Comparison of ENCODE assay signal across 17 cellular contexts in the genomic region with DNA sequence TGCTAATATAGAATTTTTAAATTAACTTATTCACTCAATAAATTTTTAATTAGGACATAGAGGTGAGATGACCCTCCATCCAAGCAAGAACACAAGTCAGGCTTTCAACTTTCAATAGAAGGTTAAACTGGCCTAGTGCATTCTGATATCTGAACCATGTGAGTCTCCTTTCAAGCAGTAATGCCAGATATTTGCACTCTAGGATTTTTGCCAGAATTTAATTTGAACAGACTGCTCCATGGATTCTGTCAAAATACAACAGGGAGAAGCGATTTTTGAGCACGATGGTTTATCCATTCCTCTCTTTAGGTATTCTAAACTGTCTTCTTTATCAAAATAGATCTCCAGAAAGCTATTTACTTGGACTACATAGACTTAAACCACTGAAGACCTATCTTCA.
A peak's percentile ranks its signal among the peaks of the same experiment; 100 is the strongest.
DNase-seq lines count a peak whose midpoint lies in the region; ATAC-seq and TF ChIP-seq lines count a peak whose summit lies in the region.
"Had no signal": no experiment of that assay in that cellular context is flagged by ENCODE, and none has a peak within 500 bp of the region (broad histone marks: within the 10 kb centered on the region; RNA-seq: fewer than 3 reads in every experiment).

No MANE protein-coding gene starts in this region.

- CTCF ChIA-PET in Calu3 (lab: Charles Lee), result interaction anchor here (0.5 kb wide), 1 partner anchor 876 kb away, joined by 3 read pairs; no protein-coding TSS in a partner anchor

- peak; percentile 77 for DNase-seq in EH (ENCODE audit: low read depth)
- peak; percentile 83 for DNase-seq in NCI-H1694 treated with DMSO at 0.1 percent for 48 hours (lab: John Stamatoyannopoulos, UW)
- DNase-seq in choroid plexus epithelial cell (ENCODE audit: low read depth), result peak; percentile 40
- no peak for DNase-seq in Calu3
- DNase-seq in Ammon's horn (ENCODE audit: low spot score), result no peak
- DNase-seq in KBM-7, result no peak
- DNase-seq: activated B cell treated with CpG ODN at 0.5 μM for 24 hours; activated CD8-positive, alpha-beta memory T cell treated with anti-CD3 and anti-CD28 coated beads for 24 hours; DMS53; mesendoderm; occipital lobe; stimulated activated CD4-positive, alpha-beta T cell treated with anti-CD3 and anti-CD28 coated beads, Interleukin-2, amount 100 ng/mL, for 48 hours had no signal

- H3K36me3 Mint-ChIP-seq in Calu3 (ENCODE audit: insufficient read depth, unreplicated experiment), result no peaks in the 10 kb centered on the region

- no peak overlapping the region for H3K4me3 Mint-ChIP-seq in Calu3 (ENCODE audit: low read depth, unreplicated experiment)
- H3K4me3 Mint-ChIP-seq: activated B cell treated with CpG ODN at 0.5 μM for 24 hours; activated T-helper 1 cell treated with anti-CD3 and anti-CD28 coated beads, Interleukin-12 subunit alpha, Interleukin-12 subunit beta, Interleukin-2, Interleukin-4 antibody, amounts not matched to agents 30 ng/mL and 10 ng/mL and 1 ng/mL, durations not matched to agents 14 hours and 24 hours and 36 hours; central memory CD8-positive, alpha-beta T cell had no signal

- TF ChIP-seq CTCF in choroid plexus epithelial cell (conservative IDR thresholded peaks at IDR 0.05; ENCODE audit: low read depth, low read length) (no peak), Calu3 (IDR thresholded peaks at IDR 0.05; ENCODE audit: unreplicated experiment) (no peak)

- H3K27ac ChIP-seq in muscle layer of duodenum (ENCODE audit: low read length), result peak overlapping the region; percentile 28

- no peaks in the 10 kb centered on the region for H3K36me3 ChIP-seq in muscle layer of duodenum (ENCODE audit: control insufficient read depth in 1 of 2, insufficient read depth in 2 of 2, low read length in 2 of 2)

- no peak overlapping the region for H3K4me3 ChIP-seq in choroid plexus epithelial cell (ENCODE audit: low read depth, low read length)
- H3K4me3 ChIP-seq in muscle layer of duodenum (ENCODE audit: low read depth in 1 of 2, low read length in 2 of 2), result no peak overlapping the region

- no peaks in the 10 kb centered on the region for H3K9me3 ChIP-seq in muscle layer of duodenum (ENCODE audit: control insufficient read depth in 1 of 2, low read length in 2 of 2)

- BruUV-seq in Calu3 (replicated peaks; lab: Mats Ljungman, UMichigan), result no TSS peak

- H3K4me1 Mint-ChIP-seq in Calu3 (ENCODE audit: low read depth, unreplicated experiment), result no peaks in the 10 kb centered on the region
- H3K4me1 Mint-ChIP-seq: activated B cell treated with CpG ODN at 0.5 μM for 24 hours; central memory CD8-positive, alpha-beta T cell had no signal

- no peaks in the 10 kb centered on the region for H3K9me3 Mint-ChIP-seq in Calu3 (ENCODE audit: low read depth, unreplicated experiment)
- H3K9me3 Mint-ChIP-seq: activated B cell treated with CpG ODN at 0.5 μM for 24 hours; activated T-helper 1 cell treated with anti-CD3 and anti-CD28 coated beads, Interleukin-12 subunit alpha, Interleukin-12 subunit beta, Interleukin-2, Interleukin-4 antibody, amounts not matched to agents 30 ng/mL and 10 ng/mL and 1 ng/mL, durations not matched to agents 14 hours and 24 hours and 36 hours; central memory CD8-positive, alpha-beta T cell had no signal

- H3K27me3 ChIP-seq in muscle layer of duodenum (ENCODE audit: low read depth, low read length), result no peaks in the 10 kb centered on the region

- ATAC-seq in HG03097 (IDR thresholded peaks at IDR 0.05; ENCODE audit: low FRiP score, unreplicated experiment), result no peak
- ATAC-seq: Right ventricle myocardium inferior had no signal

- H3K27ac Mint-ChIP-seq in Calu3 (ENCODE audit: unreplicated experiment), result no peak overlapping the region
- H3K27ac Mint-ChIP-seq: activated B cell treated with CpG ODN at 0.5 μM for 24 hours; activated T-helper 1 cell treated with anti-CD3 and anti-CD28 coated beads, Interleukin-12 subunit alpha, Interleukin-12 subunit beta, Interleukin-2, Interleukin-4 antibody, amounts not matched to agents 30 ng/mL and 10 ng/mL and 1 ng/mL, durations not matched to agents 14 hours and 24 hours and 36 hours had no signal

- intact Hi-C loops in Calu3 (cut with micrococcal nuclease; ENCODE audit: unreplicated experiment), result loop anchor here (2.0 kb wide), 1 partner anchor 47 kb away; no protein-coding TSS in a partner anchor

- H3K4me1 ChIP-seq in muscle layer of duodenum (ENCODE audit: control insufficient read depth in 1 of 2, insufficient read depth in 2 of 2, low read length in 2 of 2), result peaks cover 10 to 38% of the 10 kb centered on the region in 2 donors

- in situ Hi-C loops in KBM-7 (cut with MboI; ENCODE audit: low pct_unique_long_range_greater_than_20kb, low sequenced_read_pairs), result no loop called here

- no peaks in the 10 kb centered on the region for H3K27me3 Mint-ChIP-seq in Calu3 (ENCODE audit: unreplicated experiment)

Comparison
In these comparisons a context has a peak if more than half of its experiments do, and no peak if none do; other contexts are left out.
1. DNase-seq: peak in EH (single experiment), NCI-H1694 treated with DMSO at 0.1 percent for 48 hours (single experiment) and choroid plexus epithelial cell (single experiment); none in Calu3 (single experiment), Ammon's horn (single experiment) and KBM-7 (single experiment).